Comparison of ENCODE assay signal across 8 cellular contexts in the genomic region with DNA sequence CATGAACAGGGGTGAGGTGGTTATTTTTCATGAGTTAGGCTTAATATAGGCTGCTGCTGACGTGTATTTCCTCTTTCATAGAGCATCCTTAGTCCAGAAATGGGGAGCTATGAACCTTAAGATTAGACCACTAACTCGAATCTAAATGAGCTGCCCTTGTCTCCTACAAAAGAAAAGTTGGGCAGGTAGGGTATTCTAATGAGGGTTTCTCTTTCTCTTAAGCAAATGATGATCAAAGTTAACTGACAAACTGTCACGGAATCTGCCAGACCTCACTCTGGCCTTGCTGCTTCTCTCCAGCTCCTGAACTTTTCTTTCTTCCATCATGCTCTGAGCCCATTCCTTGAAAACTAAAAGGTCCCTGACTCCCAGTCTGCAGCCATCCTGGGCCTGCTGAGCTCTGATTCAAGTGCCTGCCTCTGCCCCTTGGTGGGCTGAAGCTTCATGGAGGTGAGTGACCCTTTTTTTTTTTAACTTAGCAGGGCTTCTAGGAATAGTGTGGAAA. TPM values are rescaled to one million over a fixed set of nuclear protein-coding genes. Genes with fewer than 3 reads are reported as not detected.
DNase-seq lines count a peak whose midpoint lies in the region; ATAC-seq and TF ChIP-seq lines count a peak whose summit lies in the region.

Gene TRIM69, plus strand, starts transcription at position 268 of the 505 bp plus-strand sequence. Its CDS starts 177 bp downstream, at position 445.

- H3K27me3 Mint-ChIP-seq in nephron (ENCODE audit: low read depth) = no peaks in the 10 kb centered on the region

- peak within 1 kb of the TSS; percentile 31 to 73 (median 37) for H3K27ac Mint-ChIP-seq in nephron

- no peak for TF ChIP-seq CTCF in nephron (IDR thresholded peaks at IDR 0.05; ENCODE audit: unreplicated experiment in 3 of 3)

- peak; percentile 53 for ATAC-seq in HG02798 (IDR thresholded peaks at IDR 0.05; ENCODE audit: poor library complexity, unreplicated experiment)
- no peak for ATAC-seq in GM21528 (IDR thresholded peaks at IDR 0.05; ENCODE audit: low FRiP score, unreplicated experiment)
- ATAC-seq in GM19452 (IDR thresholded peaks at IDR 0.05; ENCODE audit: unreplicated experiment) = no peak
- ATAC-seq in HG02840 (IDR thresholded peaks at IDR 0.05; ENCODE audit: low FRiP score, unreplicated experiment) = no peak

- no peak within 1 kb of the TSS for H3K4me3 Mint-ChIP-seq in nephron

- H3K9me3 Mint-ChIP-seq in nephron = peaks cover 4% of the 10 kb centered on the region

- H3K4me1 Mint-ChIP-seq in nephron = no peaks in the 10 kb centered on the region

- DNase-seq in CD1c-positive myeloid dendritic cell (ENCODE audit: extremely low spot score) (peak; percentile 24), cerebellum (ENCODE audit: low spot score) (no peak)
- DNase-seq in stimulated activated CD4-positive, alpha-beta T cell treated with anti-CD3 and anti-CD28 coated beads, Interleukin-1b, Interleukin-23, amount 100 ng/mL, for 48 hours = no peak

- H3K36me3 Mint-ChIP-seq in nephron (ENCODE audit: low read depth) = peaks cover 3% of the 10 kb centered on the region

RNA-seq across cellular contexts. Expression of gene TRIM69, which starts in this region (rescaled TPM):
- total RNA-seq in cerebellum = 34.3 TPM
